Comparison of ENCODE assay signal across 15 cellular contexts in genomic region chr6:41914343-41914742, GRCh38. TPM values are rescaled to one million over a fixed set of nuclear protein-coding genes. Genes with fewer than 3 reads are reported as not detected.
DNase-seq lines count a peak whose midpoint lies in the region; ATAC-seq, FAIRE-seq and TF ChIP-seq lines count a peak whose summit lies in the region.
"Had no signal": no experiment of that assay in that cellular context is flagged by ENCODE, and none has a peak within 500 bp of the region (broad histone marks: within the 10 kb centered on the region; RNA-seq: fewer than 3 reads in every experiment).

No MANE protein-coding gene starts in this region.

- intact Hi-C loops in body of pancreas (cut with DNase I) = no loop called here

- H3K27me3 ChIP-seq in BLaER1 treated with 17β-estradiol and CSF1 and Interleukin-3, amounts not matched to agents 10 nM and 100 nM = no peaks in the 10 kb centered on the region
- H3K27me3 ChIP-seq in body of pancreas = no peaks in the 10 kb centered on the region
- no peaks in the 10 kb centered on the region for H3K27me3 ChIP-seq in neutrophil

- no peaks in the 10 kb centered on the region for H3K9me3 ChIP-seq in BLaER1 treated with 17β-estradiol and CSF1 and Interleukin-3, amounts not matched to agents 10 nM and 100 nM (replicated peaks in 1 of 11)
- H3K9me3 ChIP-seq in body of pancreas (no peaks in the 10 kb centered on the region), neutrophil (no peaks in the 10 kb centered on the region)
- H3K9me3 ChIP-seq: Caco-2 had no signal

- no peak for TF ChIP-seq CTCF in body of pancreas (IDR thresholded peaks at IDR 0.05)
- TF ChIP-seq CTCF in neutrophil (IDR thresholded peaks at IDR 0.05) = no peak

- 20 to 23% methylated on average over 2 of the region's 2 CpGs for WGBS in body of pancreas, 2 donors

- H3K4me3 ChIP-seq in BLaER1 treated with 17β-estradiol and CSF1 and Interleukin-3, amounts not matched to agents 10 nM and 100 nM = no peak overlapping the region
- H3K4me3 ChIP-seq in body of pancreas (no peak overlapping the region), neutrophil (ENCODE audit: low read depth in 1 of 2, low read length in 1 of 2) (no peak overlapping the region)
- H3K4me3 ChIP-seq: GM23338 had no signal

- H3K9ac ChIP-seq in BLaER1 treated with 17β-estradiol and CSF1 and Interleukin-3, amounts not matched to agents 10 nM and 100 nM = peak overlapping the region in 4 of 11 experiments; percentile 3 to 50 (median 14); a peak in 2 of 22 replicates

- no peak for FAIRE-seq in GM12891 (lab: Jason Lieb, UNC)
- FAIRE-seq: D721Med, G401.6, H54 had no signal

- peaks cover 16 to 38% (median 32%) of the 10 kb centered on the region in 10 experiments for H3K4me1 ChIP-seq in BLaER1 treated with 17β-estradiol and CSF1 and Interleukin-3, amounts not matched to agents 10 nM and 100 nM
- peaks cover 30% of the 10 kb centered on the region for H3K4me1 ChIP-seq in body of pancreas
- H3K4me1 ChIP-seq in neutrophil (ENCODE audit: control insufficient read depth in 1 of 2, insufficient read depth in 1 of 2, low read depth in 1 of 2, low read length in 1 of 2) = peaks cover 16 to 20% of the 10 kb centered on the region in 2 experiments
- H3K4me1 ChIP-seq: Caco-2 had no signal

- H4K20me1 ChIP-seq in BLaER1 treated with 17β-estradiol and CSF1 and Interleukin-3, amounts not matched to agents 10 nM and 100 nM = peaks cover 0 to 4% (median 0%) of the 10 kb centered on the region in 11 experiments; a peak in 2 of 22 replicates

- ATAC-seq in body of pancreas = peak; percentile 75
- ATAC-seq: GM23338 had no signal

- H3K4me2 ChIP-seq in BLaER1 treated with 17β-estradiol and CSF1 and Interleukin-3, amounts not matched to agents 10 nM and 100 nM = peak overlapping the region; percentile 6 to 49 (median 22); a peak in 17 of 22 replicates
- H3K4me2 ChIP-seq: GM23338 had no signal

- TF ChIP-seq POLR2A in body of pancreas (IDR thresholded peaks at IDR 0.05) = no peak
- no peak for TF ChIP-seq POLR2A in GM12891 (IDR thresholded peaks at IDR 0.05; ENCODE audit: low read depth, low read length)

- peak overlapping the region in 5 of 11 experiments; percentile 4 to 32 (median 7); a peak in 3 of 22 replicates for H3K27ac ChIP-seq in BLaER1 treated with 17β-estradiol and CSF1 and Interleukin-3, amounts not matched to agents 10 nM and 100 nM
- H3K27ac ChIP-seq in body of pancreas (peak overlapping the region; percentile 39 to 78 (median 52)), neutrophil (peak overlapping the region; percentile 72)
- H3K27ac ChIP-seq: C4-2B, HL-60 had no signal

- DNase-seq in body of pancreas = peak in 2 of 4 donors; percentile 38 to 62
- no peak for DNase-seq in GM12891 (ENCODE audit: insufficient read length, low spot score)
- no peak for DNase-seq in GF-D8 (lab: John Stamatoyannopoulos, UW)
- no peak for DNase-seq in stimulated activated naive CD4-positive, alpha-beta T cell treated with Interleukin-2 at 50 U/mL for 16 hours (lab: John Stamatoyannopoulos, UW)
- DNase-seq: Caco-2; CD4-positive, alpha-beta T cell; HCEC 1CT had no signal

- peaks cover 59 to 84% (median 74%) of the 10 kb centered on the region in 11 experiments for H3K36me3 ChIP-seq in BLaER1 treated with 17β-estradiol and CSF1 and Interleukin-3, amounts not matched to agents 10 nM and 100 nM
- H3K36me3 ChIP-seq in body of pancreas (replicated peaks in 1 of 2; ENCODE audit: insufficient read depth in 1 of 2, low read depth in 2 of 2) = no peaks in the 10 kb centered on the region
- H3K36me3 ChIP-seq in neutrophil = peaks cover 36% of the 10 kb centered on the region

TF ChIP-seq in GM12891, 5 proteins besides CTCF, POLR2A, EP300 and RAD21:
- no peak for TF ChIP-seq PAX5 (IDR thresholded peaks at IDR 0.05; ENCODE audit: insufficient read depth, low read length, severe bottlenecking)
- no peak for TF ChIP-seq POLR2AphosphoS5 (IDR thresholded peaks at IDR 0.05; ENCODE audit: low read depth, low read length)
- TF ChIP-seq TAF1 (IDR thresholded peaks at IDR 0.05; ENCODE audit: low read depth, low read length) = no peak
- no peak for TF ChIP-seq SPI1 (IDR thresholded peaks at IDR 0.05; ENCODE audit: low read depth, low read length)
- TF ChIP-seq POU2F2 (IDR thresholded peaks at IDR 0.05; ENCODE audit: low read depth, low read length) = no peak
TF ChIP-seq in GM12891: peak in this region for 0.

RNA-seq across cellular contexts. Expression of gene MED20, which starts 6.6 kb away (rescaled TPM):
- 10 to 100 TPM in 1 of 2 donors, 1 to 10 TPM in 1; 9.9 to 17.8 TPM for total RNA-seq in body of pancreas
- polyA plus RNA-seq in GM12891 (2012; ENCODE audit: low read depth, missing spikeins) = 7.1 TPM

RNA-seq across cellular contexts. Expression of gene BYSL, which starts 7.0 kb away (rescaled TPM):
- 10 to 100 TPM in 1 of 2 donors, 1 to 10 TPM in 1; 3.1 to 13.5 TPM for total RNA-seq in body of pancreas
- 19.1 TPM for polyA plus RNA-seq in GM12891 (2012; ENCODE audit: low read depth, missing spikeins)

RNA-seq across cellular contexts. Expression of gene USP49, which starts 19.2 kb away (rescaled TPM):
- 1 to 10 TPM; 3.3 to 5.2 TPM for total RNA-seq in body of pancreas
- 4.0 TPM for polyA plus RNA-seq in GM12891 (2012; ENCODE audit: low read depth, missing spikeins)

RNA-seq across cellular contexts. Expression of gene CCND3, which starts 27.3 kb away (rescaled TPM):
- 10 to 100 TPM; 73.2 to 91.0 TPM for total RNA-seq in body of pancreas
- polyA plus RNA-seq in GM12891 (2012; ENCODE audit: low read depth, missing spikeins) = 42.6 TPM
